ENCODE assay signal across 20 cellular contexts in genomic region chr3:32950516-32950915, GRCh38. TPM values are rescaled to one million over a fixed set of nuclear protein-coding genes. Genes with fewer than 3 reads are reported as not detected.
DNase-seq lines count a peak whose midpoint lies in the region; ATAC-seq and TF ChIP-seq lines count a peak whose summit lies in the region.
"Had no signal": no experiment of that assay in that cellular context is flagged by ENCODE, and none has a peak within 500 bp of the region (broad histone marks: within the 10 kb centered on the region; RNA-seq: fewer than 3 reads in every experiment).

No MANE protein-coding gene starts in this region.

- H3K4me3 Mint-ChIP-seq in T-helper 1 cell treated with Interleukin-12 subunit alpha and Interleukin-12 subunit beta and Interleukin-4 antibody, amounts not matched to agents 30 μg/mL and 1 μg/mL, for 36 hours: peak overlapping the region; percentile 19
- H3K4me3 Mint-ChIP-seq in activated naive CD4-positive, alpha-beta T cell treated with anti-CD3 and anti-CD28 coated beads, Interleukin-2, amount 50 U/mL, for 24 hours: no peak overlapping the region
- peak overlapping the region; percentile 36 for H3K4me3 Mint-ChIP-seq in activated CD4-positive, alpha-beta memory T cell treated with anti-CD3 and anti-CD28 coated beads, Interleukin-2, amount 10 ng/mL, durations not matched to agents 7 days and 5 days

- DNase-seq in T-helper 1 cell (no peak), erythroblast (lab: John Stamatoyannopoulos, UW) (no peak)
- DNase-seq in activated naive CD4-positive, alpha-beta T cell (lab: John Stamatoyannopoulos, UW): no peak
- no peak for DNase-seq in activated CD4-positive, alpha-beta memory T cell treated with anti-CD3 and anti-CD28 coated beads, Interleukin-2, amount 10 ng/mL, durations not matched to agents 7 days and 5 days
- no peak for DNase-seq in effector memory CD4-positive, alpha-beta T cell
- DNase-seq: BE2C, DMS79 treated with DMSO at 0.1 percent for 48 hours, GM23248, KBM-7, NCI-H1417 treated with DMSO at 0.1 percent for 48 hours, NCI-H2029, NCI-H2171, NCI-H446, NCI-H69 had no signal

- POLR2A ChIA-PET in activated CD4-positive, alpha-beta memory T cell treated with anti-CD3 and anti-CD28 coated beads, Interleukin-2, amount 10 ng/mL, durations not matched to agents 7 days and 5 days (lab: Charles Lee): interaction anchor here (0.9 to 1.8 kb wide), 5 partner anchors 9 to 161 kb away, joined by 3 to 9 read pairs (median 3); no protein-coding TSS in a partner anchor

- peaks cover 27% of the 10 kb centered on the region for H3K4me1 ChIP-seq in effector memory CD4-positive, alpha-beta T cell (ENCODE audit: control insufficient read depth, insufficient read depth, low read length, poor library complexity, severe bottlenecking)
- H3K4me1 ChIP-seq: BE2C had no signal

- peaks cover 23% of the 10 kb centered on the region for H3K36me3 Mint-ChIP-seq in T-helper 1 cell treated with Interleukin-12 subunit alpha and Interleukin-12 subunit beta and Interleukin-4 antibody, amounts not matched to agents 30 μg/mL and 1 μg/mL, for 36 hours (ENCODE audit: low read depth)
- H3K36me3 Mint-ChIP-seq in activated naive CD4-positive, alpha-beta T cell treated with anti-CD3 and anti-CD28 coated beads, Interleukin-2, amount 50 U/mL, for 24 hours: no peaks in the 10 kb centered on the region
- peaks cover 33% of the 10 kb centered on the region for H3K36me3 Mint-ChIP-seq in activated CD4-positive, alpha-beta memory T cell treated with anti-CD3 and anti-CD28 coated beads, Interleukin-2, amount 10 ng/mL, durations not matched to agents 7 days and 5 days (ENCODE audit: low read depth)

- ATAC-seq in HG02678 (IDR thresholded peaks at IDR 0.05; ENCODE audit: unreplicated experiment): no peak
- ATAC-seq: HCT116 had no signal

- H3K27ac Mint-ChIP-seq in T-helper 1 cell treated with Interleukin-12 subunit alpha and Interleukin-12 subunit beta and Interleukin-4 antibody, amounts not matched to agents 30 μg/mL and 1 μg/mL, for 36 hours: peak overlapping the region; percentile 76
- H3K27ac Mint-ChIP-seq in activated naive CD4-positive, alpha-beta T cell treated with anti-CD3 and anti-CD28 coated beads, Interleukin-2, amount 50 U/mL, for 24 hours: peak overlapping the region; percentile 55
- H3K27ac Mint-ChIP-seq in activated CD4-positive, alpha-beta memory T cell treated with anti-CD3 and anti-CD28 coated beads, Interleukin-2, amount 10 ng/mL, durations not matched to agents 7 days and 5 days: peak overlapping the region; percentile 45

- H3K4me3 ChIP-seq in effector memory CD4-positive, alpha-beta T cell (ENCODE audit: insufficient read depth, low read depth, low read length, poor library complexity, severe bottlenecking): no peak overlapping the region
- H3K4me3 ChIP-seq: GM23248 had no signal

- H3K36me3 ChIP-seq in effector memory CD4-positive, alpha-beta T cell (ENCODE audit: control insufficient read depth, insufficient read depth, low read length): peaks cover 10% of the 10 kb centered on the region
- H3K36me3 ChIP-seq: BE2C had no signal

- peak overlapping the region; percentile 77 for H3K27ac ChIP-seq in effector memory CD4-positive, alpha-beta T cell (ENCODE audit: insufficient read depth, low read length, poor library complexity, severe bottlenecking)
- H3K27ac ChIP-seq: 22Rv1, GM23248 had no signal

- no peaks in the 10 kb centered on the region for H3K9me3 ChIP-seq in effector memory CD4-positive, alpha-beta T cell (ENCODE audit: control insufficient read depth, low read length)
- H3K9me3 ChIP-seq: BE2C had no signal

- no peaks in the 10 kb centered on the region for H3K9me3 Mint-ChIP-seq in T-helper 1 cell treated with Interleukin-12 subunit alpha and Interleukin-12 subunit beta and Interleukin-4 antibody, amounts not matched to agents 30 μg/mL and 1 μg/mL, for 36 hours
- H3K9me3 Mint-ChIP-seq in activated naive CD4-positive, alpha-beta T cell treated with anti-CD3 and anti-CD28 coated beads, Interleukin-2, amount 50 U/mL, for 24 hours: no peaks in the 10 kb centered on the region
- H3K9me3 Mint-ChIP-seq in activated CD4-positive, alpha-beta memory T cell treated with anti-CD3 and anti-CD28 coated beads, Interleukin-2, amount 10 ng/mL, durations not matched to agents 7 days and 5 days: no peaks in the 10 kb centered on the region

- H3K27me3 Mint-ChIP-seq in T-helper 1 cell treated with Interleukin-12 subunit alpha and Interleukin-12 subunit beta and Interleukin-4 antibody, amounts not matched to agents 30 μg/mL and 1 μg/mL, for 36 hours (ENCODE audit: low read depth): no peaks in the 10 kb centered on the region
- no peaks in the 10 kb centered on the region for H3K27me3 Mint-ChIP-seq in activated naive CD4-positive, alpha-beta T cell treated with anti-CD3 and anti-CD28 coated beads, Interleukin-2, amount 50 U/mL, for 24 hours
- no peaks in the 10 kb centered on the region for H3K27me3 Mint-ChIP-seq in activated CD4-positive, alpha-beta memory T cell treated with anti-CD3 and anti-CD28 coated beads, Interleukin-2, amount 10 ng/mL, durations not matched to agents 7 days and 5 days

- H3K4me1 Mint-ChIP-seq in T-helper 1 cell treated with Interleukin-12 subunit alpha and Interleukin-12 subunit beta and Interleukin-4 antibody, amounts not matched to agents 30 μg/mL and 1 μg/mL, for 36 hours (ENCODE audit: low read depth): peaks cover 53% of the 10 kb centered on the region
- peaks cover 48% of the 10 kb centered on the region for H3K4me1 Mint-ChIP-seq in activated naive CD4-positive, alpha-beta T cell treated with anti-CD3 and anti-CD28 coated beads, Interleukin-2, amount 50 U/mL, for 24 hours
- H3K4me1 Mint-ChIP-seq in activated CD4-positive, alpha-beta memory T cell treated with anti-CD3 and anti-CD28 coated beads, Interleukin-2, amount 10 ng/mL, durations not matched to agents 7 days and 5 days: peaks cover 71% of the 10 kb centered on the region

- no peak for TF ChIP-seq POLR2A in erythroblast (IDR thresholded peaks at IDR 0.05; ENCODE audit: low read length)

- CTCF ChIA-PET in activated CD4-positive, alpha-beta memory T cell treated with anti-CD3 and anti-CD28 coated beads, Interleukin-2, amount 10 ng/mL, durations not matched to agents 7 days and 5 days (lab: Charles Lee): interaction anchor here (0.7 to 9.8 kb wide), 11 partner anchors 9 to 422 kb away, joined by 3 to 180 read pairs (median 5); no protein-coding TSS in a partner anchor

- H3K27me3 ChIP-seq in effector memory CD4-positive, alpha-beta T cell (replicated peaks; ENCODE audit: control insufficient read depth, insufficient read depth, low read length, poor library complexity, severe bottlenecking): no peaks in the 10 kb centered on the region
- H3K27me3 ChIP-seq: BE2C had no signal

RNA-seq across cellular contexts. Expression of gene CCR4, which starts 0.9 kb away (rescaled TPM):
- 100 to 1,000 TPM; 117 to 118 TPM for total RNA-seq in activated CD4-positive, alpha-beta memory T cell treated with anti-CD3 and anti-CD28 coated beads, Interleukin-2, amount 10 ng/mL, durations not matched to agents 7 days and 5 days
- total RNA-seq: GM23248, RPMI7951 had no signal
